ENCODE assay signal across 8 cellular contexts in the genomic region with DNA sequence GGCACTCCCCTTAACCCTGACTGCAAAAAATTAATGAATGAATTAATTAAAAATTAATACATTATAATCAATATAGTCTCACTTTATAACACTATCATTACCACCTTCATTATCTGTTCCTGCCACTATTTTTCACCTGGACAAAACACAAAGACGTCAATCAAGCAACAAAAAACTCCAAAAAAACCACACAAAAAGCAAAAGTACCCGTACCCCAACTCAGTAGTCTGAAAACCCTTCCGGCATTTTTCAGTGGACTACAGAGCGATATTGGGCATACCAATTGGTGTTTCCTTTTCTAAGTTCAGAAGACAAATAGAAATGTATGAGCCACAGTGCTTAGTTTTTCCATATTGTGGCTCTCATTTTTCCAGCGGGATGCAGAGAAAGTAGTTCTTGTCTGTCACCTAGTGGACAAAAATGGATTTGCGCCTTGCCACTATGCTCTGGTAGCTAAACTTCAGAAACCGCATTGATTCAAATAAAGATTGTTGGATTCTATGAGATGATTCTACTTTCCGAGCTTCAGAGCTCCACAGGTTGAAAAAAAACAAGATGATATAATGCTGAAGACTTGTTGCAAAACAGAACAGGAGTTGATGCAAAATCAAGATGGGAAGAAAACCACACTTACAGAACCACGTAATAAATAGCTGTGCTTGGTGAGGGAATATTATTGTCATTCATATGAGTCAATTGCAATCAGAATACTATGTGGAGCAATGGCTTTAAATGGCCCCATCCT. TPM values are rescaled to one million over a fixed set of nuclear protein-coding genes. Genes with fewer than 3 reads are reported as not detected.
DNase-seq lines count a peak whose midpoint lies in the region; ATAC-seq, FAIRE-seq and TF ChIP-seq lines count a peak whose summit lies in the region.

No MANE protein-coding gene starts in this region.

- H3K36me3 ChIP-seq in OCI-LY7 (ENCODE audit: insufficient read depth, low read length) (no peaks in the 10 kb centered on the region), testis (ENCODE audit: low read depth, missing control alignments) (no peaks in the 10 kb centered on the region)

- no TSS peak for BruUV-seq in OCI-LY7 (replicated peaks; lab: Mats Ljungman, UMichigan)

- peaks cover 11% of the 10 kb centered on the region for H3K27me3 Mint-ChIP-seq in nephron (ENCODE audit: low read depth)

- H3K4me3 ChIP-seq in OCI-LY7 (ENCODE audit: low read depth, low read length, poor library complexity, severe bottlenecking) (peak overlapping the region; percentile 24), testis (no peak overlapping the region)

- peaks cover 1% of the 10 kb centered on the region; the same call in 1 of the 2 replicates for H3K9me3 ChIP-seq in OCI-LY7 (ENCODE audit: low read length)
- no peaks in the 10 kb centered on the region for H3K9me3 ChIP-seq in testis

- peak; percentile 30 for ATAC-seq in esophagus mucosa

- peak overlapping the region; percentile 54 for H3K4me2 ChIP-seq in OCI-LY7 (ENCODE audit: low read length)

- H3K9me2 ChIP-seq in OCI-LY7 (ENCODE audit: insufficient read depth, low read length), result no peaks in the 10 kb centered on the region

- H3K27me3 ChIP-seq in testis, result no peaks in the 10 kb centered on the region

- TF ChIP-seq CTCF in OCI-LY7 (conservative IDR thresholded peaks at IDR 0.05; ENCODE audit: low read length) (peak; percentile 100), nephron (IDR thresholded peaks at IDR 0.05; ENCODE audit: unreplicated experiment in 3 of 3) (peak; percentile 99), testis (IDR thresholded peaks at IDR 0.05) (peak; percentile 91 to 98 (median 98))

- H3K4me3 Mint-ChIP-seq in nephron, result peak overlapping the region; percentile 22 to 66 (median 57)

- POLR2A ChIA-PET in OCI-LY7 (lab: Charles Lee), result interaction anchor here (0.8 to 2.0 kb wide), 6 partner anchors 16 to 145 kb away, joined by 3 to 7 read pairs (median 4); no protein-coding TSS in a partner anchor

- 28 to 37% methylated on average over 9 of the region's 9 CpGs for WGBS in testis, 2 donors

- H3K36me3 Mint-ChIP-seq in nephron (ENCODE audit: low read depth), result no peaks in the 10 kb centered on the region

- H3K79me2 ChIP-seq in OCI-LY7 (ENCODE audit: insufficient read depth, low read depth, low read length), result no peaks in the 10 kb centered on the region

- H2AFZ ChIP-seq in OCI-LY7 (ENCODE audit: low read length), result peak overlapping the region; percentile 89

- H4K20me1 ChIP-seq in OCI-LY7 (ENCODE audit: insufficient read depth, low read length), result no peaks in the 10 kb centered on the region

- H3K27ac Mint-ChIP-seq in nephron, result peak overlapping the region; percentile 41 to 61 (median 55)

- peaks cover 15% of the 10 kb centered on the region for H3K4me1 Mint-ChIP-seq in nephron

- CTCF ChIA-PET in OCI-LY7 (lab: Charles Lee; ENCODE audit: unreplicated experiment), result interaction anchor here (0.6 to 1.3 kb wide), 3 partner anchors 28 to 107 kb away, joined by 3 to 4 read pairs (median 3); no protein-coding TSS in a partner anchor

- intact Hi-C loops in OCI-LY7 (cut with micrococcal nuclease; ENCODE audit: unreplicated experiment), result loop anchor here (1.0 to 5.0 kb wide), 4 partner anchors 124 to 561 kb away; a partner anchor contains a TSS
- intact Hi-C loops in testis (cut with DNase I; ENCODE audit: low total_unique reads), result loop anchor here (5.0 kb wide), 1 partner anchor 216 kb away; no protein-coding TSS in a partner anchor

- no peaks in the 10 kb centered on the region for H3K9me3 Mint-ChIP-seq in nephron

- peaks cover 44% of the 10 kb centered on the region for H3K4me1 ChIP-seq in OCI-LY7 (ENCODE audit: insufficient read depth, low read length, poor library complexity, severe bottlenecking)
- peaks cover 6% of the 10 kb centered on the region for H3K4me1 ChIP-seq in testis

- peak; percentile 38 for FAIRE-seq in GM12891 (lab: Jason Lieb, UNC)

- TF ChIP-seq POLR2A in GM12891 (IDR thresholded peaks at IDR 0.05; ENCODE audit: low read depth, low read length), result no peak
- no peak for TF ChIP-seq POLR2A in testis (IDR thresholded peaks at IDR 0.05)

- no peak overlapping the region for H3K27ac ChIP-seq in OCI-LY7 (ENCODE audit: low read depth, low read length, poor library complexity, severe bottlenecking)
- H3K27ac ChIP-seq in testis, result no peak overlapping the region

- peak; percentile 82 for DNase-seq in A172 (ENCODE audit: low spot score)
- DNase-seq in GM12891 (ENCODE audit: insufficient read length, low spot score), result no peak
- DNase-seq in HuH-7 (ENCODE audit: low spot score), result peak; percentile 74
- peak; percentile 87 for DNase-seq in OCI-LY7 (ENCODE audit: low spot score)
- peak; percentile 65 for DNase-seq in activated T-cell treated with anti-CD3 and anti-CD28 coated beads for 4 hours
- peak; percentile 84 for DNase-seq in testis

TF ChIP-seq in GM12891, 5 proteins besides CTCF, POLR2A, EP300 and RAD21:
- TF ChIP-seq TAF1 (IDR thresholded peaks at IDR 0.05; ENCODE audit: low read depth, low read length) (no peak), POLR2AphosphoS5 (IDR thresholded peaks at IDR 0.05; ENCODE audit: low read depth, low read length) (no peak), SPI1 (IDR thresholded peaks at IDR 0.05; ENCODE audit: low read depth, low read length) (no peak), PAX5 (IDR thresholded peaks at IDR 0.05; ENCODE audit: insufficient read depth, low read length, severe bottlenecking) (no peak), POU2F2 (IDR thresholded peaks at IDR 0.05; ENCODE audit: low read depth, low read length) (no peak)
TF ChIP-seq in GM12891: peak in this region for 0.

RNA-seq across cellular contexts. Expression of a gene that starts 50.6 kb away (rescaled TPM):
- total RNA-seq in A172 (2014; rRNA removed; shearing (Covaris generic)), result 1,202 and 1,616 TPM in 2 replicates
- 30.6 TPM for polyA plus RNA-seq in GM12891 (2012; ENCODE audit: low read depth, missing spikeins)
- total RNA-seq in OCI-LY7 (2014; rRNA removed; shearing (Covaris generic)), result 165 and 179 TPM in 2 replicates
- total RNA-seq in OCI-LY7 (2022) (167 and 199 TPM in 2 replicates), esophagus mucosa (102 TPM), testis (100 to 1,000 TPM; 158 to 189 TPM)
- 175 TPM for polyA plus RNA-seq in testis (ENCODE audit: insufficient read depth, low read depth, low replicate concordance)
